ENCODE assay signal across 34 cellular contexts in genomic region chr4:137852326-137852725, GRCh38.
"Had no signal": no experiment of that assay in that cellular context is flagged by ENCODE, and none has a peak within 500 bp of the region (broad histone marks: within the 10 kb centered on the region; RNA-seq: fewer than 3 reads in every experiment).

No MANE protein-coding gene starts in this region.

- H3K4me3 ChIP-seq: adrenal gland, body of pancreas, breast epithelium had no signal

- FAIRE-seq: astrocyte, colon, TTC549 had no signal

- H3K36me3 ChIP-seq: adrenal gland, brain microvascular endothelial cell, breast epithelium had no signal

- ATAC-seq: activated CD8-positive, alpha-beta T cell treated with anti-CD3 and anti-CD28 coated beads for 36 hours; activated naive CD4-positive, alpha-beta T cell treated with anti-CD3 and anti-CD28 coated beads, Interleukin-2, amount 50 U/mL, for 72 hours; activated T-cell treated with anti-CD3 and anti-CD28 coated beads, Interleukin-2, amount 50 U/mL, for 4 hours; activated T-cell treated with anti-CD3 and anti-CD28 coated beads, Interleukin-2, amount 50 U/mL, for 72 hours; activated T-helper 17 cell treated with anti-CD3 and anti-CD28 coated beads, Interleukin-2, amount 50 U/mL, for 72 hours; body of pancreas had no signal

- H3K9me3 ChIP-seq: adrenal gland, body of pancreas had no signal

- DNase-seq: activated B cell treated with CpG ODN at 0.5 μM for 24 hours; activated CD4-positive, alpha-beta memory T cell treated with anti-CD3 and anti-CD28 coated beads for 36 hours; activated CD4-positive, alpha-beta T cell treated with anti-CD3 and anti-CD28 coated beads for 4 hours; activated CD4-positive, alpha-beta T cell treated with anti-CD3 and anti-CD28 coated beads, Interleukin-2, amount 10 ng/mL, durations not matched to agents 24 days and 14 days; activated CD4-positive, alpha-beta T cell treated with anti-CD3 and anti-CD28 coated beads, Interleukin-2, amount 50 U/mL, for 1 hour; activated CD4-positive, alpha-beta T cell treated with anti-CD3 and anti-CD28 coated beads, Interleukin-2, amount 50 U/mL, for 4 hours; activated CD4-positive, CD25-positive, alpha-beta regulatory T cell treated with anti-CD3 and anti-CD28 coated beads, Interleukin-2, amount 50 U/mL, for 72 hours; activated CD8-positive, alpha-beta memory T cell treated with anti-CD3 and anti-CD28 coated beads, Interleukin-2, amount 50 U/mL, for 4 hours; activated CD8-positive, alpha-beta T cell treated with anti-CD3 and anti-CD28 coated beads for 36 hours; activated effector memory CD4-positive, alpha-beta T cell treated with anti-CD3 and anti-CD28 coated beads, Interleukin-2, amount 50 U/mL, for 16 hours; activated gamma-delta T cell treated with Interleukin-2 at 50 U/mL for 16 hours; activated naive CD4-positive, alpha-beta T cell; activated naive CD4-positive, alpha-beta T cell treated with anti-CD3 and anti-CD28 coated beads for 36 hours; activated naive CD4-positive, alpha-beta T cell treated with anti-CD3 and anti-CD28 coated beads, Interleukin-2, amount 50 U/mL, for 16 hours; activated naive CD8-positive, alpha-beta T cell treated with anti-CD3 and anti-CD28 coated beads for 36 hours; activated T-cell treated with anti-CD3 and anti-CD28 coated beads for 4 hours; activated T-cell treated with anti-CD3 and anti-CD28 coated beads, Interleukin-2, amount 50 U/mL, for 1 hour; activated T-cell treated with anti-CD3 and anti-CD28 coated beads, Interleukin-2, amount 50 U/mL, for 4 hours; activated T-cell treated with anti-CD3 and anti-CD28 coated beads, Interleukin-2, amount 50 U/mL, for 72 hours; adrenal gland; amniotic stem cell; aorta; body of pancreas; brain microvascular endothelial cell; central memory CD4-positive, alpha-beta T cell; T-helper 2 cell; T-helper 9 cell had no signal

- H3K27ac ChIP-seq: adrenal gland, body of pancreas, brain microvascular endothelial cell, breast epithelium, VCaP had no signal

- H3K4me1 ChIP-seq: adrenal gland, body of pancreas, breast epithelium had no signal

- H3K27me3 ChIP-seq: adrenal gland, body of pancreas, brain microvascular endothelial cell, breast epithelium had no signal
